ENCODE assay signal across 8 cellular contexts in the genomic region with DNA sequence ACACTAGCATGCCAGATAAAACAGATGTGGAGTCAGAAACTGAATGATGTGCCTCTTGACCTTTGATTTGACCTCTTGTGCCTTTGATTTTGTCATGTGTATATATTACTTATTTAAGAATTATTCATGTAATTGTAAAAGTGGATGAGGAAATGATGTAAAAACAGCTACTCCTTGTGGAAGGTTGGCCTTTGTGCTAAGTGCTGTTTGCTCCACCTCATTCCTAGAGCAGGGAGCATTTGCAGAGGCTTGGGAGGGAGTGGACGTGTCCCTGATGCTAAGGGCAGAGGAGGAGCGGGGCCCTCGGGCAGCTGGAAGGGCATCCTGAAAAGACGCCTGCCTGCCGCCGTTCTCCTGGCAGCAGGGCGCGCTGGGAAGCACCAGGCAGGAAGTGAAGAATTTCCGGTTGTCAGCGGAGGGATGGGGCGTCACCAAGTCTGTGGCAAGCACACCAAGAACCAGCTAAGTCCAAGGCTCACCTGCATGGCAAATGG.
DNase-seq lines count a peak whose midpoint lies in the region; ATAC-seq lines count a peak whose summit lies in the region.

No MANE protein-coding gene starts in this region.

- peak; percentile 64 for ATAC-seq in GM21619 (IDR thresholded peaks at IDR 0.05; ENCODE audit: unreplicated experiment)
- no peak for ATAC-seq in HG03175 (IDR thresholded peaks at IDR 0.05; ENCODE audit: unreplicated experiment)
- ATAC-seq in HG03571 (IDR thresholded peaks at IDR 0.05; ENCODE audit: unreplicated experiment), result no peak

- peak; percentile 8 for DNase-seq in activated CD4-positive, alpha-beta T cell treated with anti-CD3 and anti-CD28 coated beads, Interleukin-2, amount 50 U/mL, for 1 hour
- DNase-seq in fibroblast of the conjunctiva (ENCODE audit: low read depth) (peak; percentile 83), DMS 273 treated with DMSO at 0.1 percent for 48 hours (lab: John Stamatoyannopoulos, UW) (no peak), kidney glomerular epithelial cell (lab: John Stamatoyannopoulos, UW) (no peak)
- peak; percentile 21 to 26 for DNase-seq in stimulated activated CD4-positive, alpha-beta T cell treated with anti-CD3 and anti-CD28 coated beads, Interleukin-2, amount 100 ng/mL, for 48 hours

Comparison
In these comparisons a context has a peak if more than half of its experiments do, and no peak if none do; other contexts are left out.
1. DNase-seq: peak in activated CD4-positive, alpha-beta T cell treated with anti-CD3 and anti-CD28 coated beads, Interleukin-2, amount 50 U/mL, for 1 hour (single experiment), fibroblast of the conjunctiva (single experiment) and stimulated activated CD4-positive, alpha-beta T cell treated with anti-CD3 and anti-CD28 coated beads, Interleukin-2, amount 100 ng/mL, for 48 hours (2 of 2); none in DMS 273 treated with DMSO at 0.1 percent for 48 hours (single experiment) and kidney glomerular epithelial cell (single experiment).